ENCODE assay signal across 12 cellular contexts in genomic region chr4:112473985-112474384, GRCh38. TPM values are rescaled to one million over a fixed set of nuclear protein-coding genes. Genes with fewer than 3 reads are reported as not detected.
"Had no signal": no experiment of that assay in that cellular context is flagged by ENCODE, and none has a peak within 500 bp of the region (broad histone marks: within the 10 kb centered on the region; RNA-seq: fewer than 3 reads in every experiment).

No MANE protein-coding gene starts in this region.

- H3K4me3 ChIP-seq: GM23248, GM23338, HAP-1 had no signal

- H3K36me3 ChIP-seq: HAP-1 had no signal

- H3K27ac ChIP-seq: GM23248 had no signal

- H3K4me1 ChIP-seq: HAP-1 had no signal

- H3K4me2 ChIP-seq: GM23338 had no signal

- DNase-seq: GM23248, GOT3, H7, H9, HCEC 1CT, HFFc6 had no signal

- ATAC-seq: GM23338, HCT116 had no signal

- H2AFZ ChIP-seq: GM23248, GM23338 had no signal

- H3K9ac ChIP-seq: GM23248 had no signal

- FAIRE-seq: H1, H54 had no signal

RNA-seq across cellular contexts. Expression of gene NEUROG2, which starts 42.0 kb away (rescaled TPM):
- total RNA-seq: GM23248, GM23338, H1, H4, H7, H9, HFFc6 had no signal
- polyA plus RNA-seq: GM23248, GM23338 had no signal
